19 cellular contexts compared by ENCODE assay signal in the genomic region with DNA sequence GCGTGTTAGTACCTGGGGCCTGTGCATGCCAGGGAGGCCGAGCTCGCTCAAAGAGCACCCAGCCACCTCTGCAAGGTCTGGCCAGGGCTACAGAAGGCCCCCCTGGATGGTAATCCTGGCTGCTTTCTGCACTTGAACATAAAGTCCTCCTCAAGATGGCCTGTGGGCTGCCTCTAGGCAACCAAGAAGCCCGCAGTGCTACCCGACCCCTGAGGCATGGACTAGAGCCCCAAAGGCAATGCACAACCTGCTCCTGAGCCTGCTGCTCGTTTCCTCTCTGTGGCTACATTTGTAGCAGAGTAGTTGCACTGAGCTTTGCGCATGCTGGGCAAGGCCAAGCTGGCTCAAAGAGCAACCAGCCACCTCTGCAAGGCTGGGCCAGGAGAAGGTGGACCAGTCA. TPM values are rescaled to one million over a fixed set of nuclear protein-coding genes. Genes with fewer than 3 reads are reported as not detected.
"Had no signal": no experiment of that assay in that cellular context is flagged by ENCODE, and none has a peak within 500 bp of the region (broad histone marks: within the 10 kb centered on the region; RNA-seq: fewer than 3 reads in every experiment).

No MANE protein-coding gene starts in this region.

RNA-seq across cellular contexts. Expression of a gene that starts 47.8 kb away (rescaled TPM):
- total RNA-seq: activated naive CD4-positive, alpha-beta T cell treated with anti-CD3 and anti-CD28 coated beads for 36 hours; activated naive CD4-positive, alpha-beta T cell treated with anti-CD3 and anti-CD28 coated beads, Interleukin-2, amount 50 U/mL, for 72 hours; activated naive CD8-positive, alpha-beta T cell treated with anti-CD3 and anti-CD28 coated beads for 36 hours; activated naive CD8-positive, alpha-beta T cell treated with anti-CD3 and anti-CD28 coated beads, Interleukin-2, amount 10 ng/mL, durations not matched to agents 7 days and 5 days; activated T-cell treated with anti-CD3 and anti-CD28 coated beads, Interleukin-2, amount 50 U/mL, for 4 hours; activated T-cell treated with anti-CD3 and anti-CD28 coated beads, Interleukin-2, amount 50 U/mL, for 72 hours; activated T-helper 1 cell treated with anti-CD3 and anti-CD28 coated beads, Interleukin-12 subunit alpha, Interleukin-12 subunit beta, Interleukin-2, Interleukin-4 antibody, amounts not matched to agents 30 ng/mL and 10 ng/mL and 1 ng/mL, durations not matched to agents 14 hours and 24 hours and 36 hours; activated T-helper 17 cell treated with anti-CD3 and anti-CD28 coated beads, Interleukin-2, amount 50 U/mL, for 72 hours; activated T-helper 2 cell treated with anti-CD3 and anti-CD28 coated beads, Interferon-gamma antibody, Interleukin-2, Interleukin-4, amounts not matched to agents 10 μg/mL and 5 μg/mL and 100 μg/mL, durations not matched to agents 14 hours and 24 hours and 36 hours; adrenal gland; aorta; ascending aorta; astrocyte; body of pancreas; breast epithelium; bronchial epithelial cell; cardiac muscle cell; cardiac septum had no signal
- polyA plus RNA-seq: adipose tissue, adrenal gland, aorta, cardiac muscle cell had no signal
